In the genomic region with DNA sequence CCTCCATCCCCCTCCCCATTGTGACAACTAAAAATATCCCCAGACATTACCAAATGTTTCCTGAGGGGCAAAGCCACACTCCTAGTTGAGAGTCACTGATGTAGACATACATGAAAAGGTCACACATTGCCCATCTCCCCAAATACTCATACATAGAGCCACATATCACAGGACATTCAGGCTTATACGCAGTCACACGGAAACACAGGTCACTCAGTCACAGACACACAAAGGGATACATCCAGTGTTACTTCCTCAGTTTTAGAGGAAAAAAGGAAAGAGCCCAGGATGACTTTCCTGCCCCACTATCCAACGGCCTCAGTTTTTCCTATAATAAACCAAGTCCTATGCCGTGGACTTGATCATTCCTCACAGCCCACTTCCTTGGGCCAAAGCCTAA, we compare ENCODE assay signal across 2 cellular contexts.
TF ChIP-seq lines count a peak whose summit lies in the region.

No MANE protein-coding gene starts in this region.

TF ChIP-seq in HCT116, 20 proteins besides CTCF, POLR2A, EP300 and RAD21:
- TF ChIP-seq, protein P1, sequence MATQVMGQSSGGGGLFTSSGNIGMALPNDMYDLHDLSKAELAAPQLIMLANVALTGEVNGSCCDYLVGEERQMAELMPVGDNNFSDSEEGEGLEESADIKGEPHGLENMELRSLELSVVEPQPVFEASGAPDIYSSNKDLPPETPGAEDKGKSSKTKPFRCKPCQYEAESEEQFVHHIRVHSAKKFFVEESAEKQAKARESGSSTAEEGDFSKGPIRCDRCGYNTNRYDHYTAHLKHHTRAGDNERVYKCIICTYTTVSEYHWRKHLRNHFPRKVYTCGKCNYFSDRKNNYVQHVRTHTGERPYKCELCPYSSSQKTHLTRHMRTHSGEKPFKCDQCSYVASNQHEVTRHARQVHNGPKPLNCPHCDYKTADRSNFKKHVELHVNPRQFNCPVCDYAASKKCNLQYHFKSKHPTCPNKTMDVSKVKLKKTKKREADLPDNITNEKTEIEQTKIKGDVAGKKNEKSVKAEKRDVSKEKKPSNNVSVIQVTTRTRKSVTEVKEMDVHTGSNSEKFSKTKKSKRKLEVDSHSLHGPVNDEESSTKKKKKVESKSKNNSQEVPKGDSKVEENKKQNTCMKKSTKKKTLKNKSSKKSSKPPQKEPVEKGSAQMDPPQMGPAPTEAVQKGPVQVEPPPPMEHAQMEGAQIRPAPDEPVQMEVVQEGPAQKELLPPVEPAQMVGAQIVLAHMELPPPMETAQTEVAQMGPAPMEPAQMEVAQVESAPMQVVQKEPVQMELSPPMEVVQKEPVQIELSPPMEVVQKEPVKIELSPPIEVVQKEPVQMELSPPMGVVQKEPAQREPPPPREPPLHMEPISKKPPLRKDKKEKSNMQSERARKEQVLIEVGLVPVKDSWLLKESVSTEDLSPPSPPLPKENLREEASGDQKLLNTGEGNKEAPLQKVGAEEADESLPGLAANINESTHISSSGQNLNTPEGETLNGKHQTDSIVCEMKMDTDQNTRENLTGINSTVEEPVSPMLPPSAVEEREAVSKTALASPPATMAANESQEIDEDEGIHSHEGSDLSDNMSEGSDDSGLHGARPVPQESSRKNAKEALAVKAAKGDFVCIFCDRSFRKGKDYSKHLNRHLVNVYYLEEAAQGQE (IDR thresholded peaks at IDR 0.05; ENCODE audit: low read depth) = no peak
- TF ChIP-seq, protein P2, sequence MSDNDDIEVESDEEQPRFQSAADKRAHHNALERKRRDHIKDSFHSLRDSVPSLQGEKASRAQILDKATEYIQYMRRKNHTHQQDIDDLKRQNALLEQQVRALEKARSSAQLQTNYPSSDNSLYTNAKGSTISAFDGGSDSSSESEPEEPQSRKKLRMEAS (IDR thresholded peaks at IDR 0.05) = no peak
- TF ChIP-seq EZH2phosphoT487 (IDR thresholded peaks at IDR 0.05; ENCODE audit: borderline replicate concordance) = no peak
- no peak for TF ChIP-seq EGR1 (IDR thresholded peaks at IDR 0.05; ENCODE audit: low read depth)
- TF ChIP-seq CEBPB (IDR thresholded peaks at IDR 0.05; ENCODE audit: low read depth) = no peak
TF ChIP-seq in HCT116: peak in this region for 0.

TF ChIP-seq in GM12878, 131 proteins besides CTCF, POLR2A, EP300 and RAD21:
- TF ChIP-seq FOXK2 (IDR thresholded peaks at IDR 0.05) = no peak
- no peak for TF ChIP-seq GATAD2B (conservative IDR thresholded peaks at IDR 0.05; ENCODE audit: low read depth)
